11 cellular contexts compared by ENCODE assay signal in genomic region chr5:60826653-60827052, GRCh38.
DNase-seq lines count a peak whose midpoint lies in the region; ATAC-seq lines count a peak whose summit lies in the region.
"Had no signal": no experiment of that assay in that cellular context is flagged by ENCODE, and none has a peak within 500 bp of the region (broad histone marks: within the 10 kb centered on the region; RNA-seq: fewer than 3 reads in every experiment).

No MANE protein-coding gene starts in this region.

- no peak overlapping the region for H3K27ac Mint-ChIP-seq in T-helper 2 cell treated with Interferon-gamma antibody and Interleukin-4, amounts not matched to agents 5 μg/mL and 100 μg/mL, for 36 hours
- H3K27ac Mint-ChIP-seq: activated naive CD8-positive, alpha-beta T cell treated with anti-CD3 and anti-CD28 coated beads, Interleukin-2, amount 10 ng/mL, durations not matched to agents 7 days and 5 days had no signal

- no peaks in the 10 kb centered on the region for H3K36me3 Mint-ChIP-seq in T-helper 2 cell treated with Interferon-gamma antibody and Interleukin-4, amounts not matched to agents 5 μg/mL and 100 μg/mL, for 36 hours (ENCODE audit: low read depth)
- H3K36me3 Mint-ChIP-seq: activated naive CD8-positive, alpha-beta T cell treated with anti-CD3 and anti-CD28 coated beads, Interleukin-2, amount 10 ng/mL, durations not matched to agents 7 days and 5 days had no signal

- no peaks in the 10 kb centered on the region for H3K9me3 Mint-ChIP-seq in T-helper 2 cell treated with Interferon-gamma antibody and Interleukin-4, amounts not matched to agents 5 μg/mL and 100 μg/mL, for 36 hours
- H3K9me3 Mint-ChIP-seq: activated naive CD8-positive, alpha-beta T cell treated with anti-CD3 and anti-CD28 coated beads, Interleukin-2, amount 10 ng/mL, durations not matched to agents 7 days and 5 days had no signal

- no peak for DNase-seq in stimulated activated naive CD8-positive, alpha-beta T cell treated with anti-CD3 and anti-CD28 coated beads, Interleukin-15, Interleukin-2, amounts not matched to agents 100 U/mL and 50 U/mL, for 24 hours
- no peak for DNase-seq in T-helper 2 cell treated with Interferon-gamma antibody and Interleukin-4, amounts not matched to agents 5 μg/mL and 100 μg/mL, for 36 hours (ENCODE audit: low spot score)
- DNase-seq in cortex of kidney (lab: John Stamatoyannopoulos, UW), result no peak
- DNase-seq: activated naive CD8-positive, alpha-beta T cell treated with anti-CD3 and anti-CD28 coated beads, Interleukin-2, amount 10 ng/mL, durations not matched to agents 7 days and 5 days; NCI-H1092; stimulated activated naive CD4-positive, alpha-beta T cell treated with Interleukin-2 at 50 U/mL for 16 hours had no signal

- H3K4me3 Mint-ChIP-seq in T-helper 2 cell treated with Interferon-gamma antibody and Interleukin-4, amounts not matched to agents 5 μg/mL and 100 μg/mL, for 36 hours, result no peak overlapping the region
- H3K4me3 Mint-ChIP-seq: activated naive CD8-positive, alpha-beta T cell treated with anti-CD3 and anti-CD28 coated beads, Interleukin-2, amount 10 ng/mL, durations not matched to agents 7 days and 5 days had no signal

- H3K27me3 Mint-ChIP-seq in T-helper 2 cell treated with Interferon-gamma antibody and Interleukin-4, amounts not matched to agents 5 μg/mL and 100 μg/mL, for 36 hours (ENCODE audit: low read depth), result no peaks in the 10 kb centered on the region
- H3K27me3 Mint-ChIP-seq: activated naive CD8-positive, alpha-beta T cell treated with anti-CD3 and anti-CD28 coated beads, Interleukin-2, amount 10 ng/mL, durations not matched to agents 7 days and 5 days had no signal

- peaks cover 13% of the 10 kb centered on the region for H3K4me1 Mint-ChIP-seq in T-helper 2 cell treated with Interferon-gamma antibody and Interleukin-4, amounts not matched to agents 5 μg/mL and 100 μg/mL, for 36 hours (ENCODE audit: low read depth)

- peak; percentile 89 for ATAC-seq in GM18511 (IDR thresholded peaks at IDR 0.05; ENCODE audit: unreplicated experiment)
- ATAC-seq in GM21360 (IDR thresholded peaks at IDR 0.05; ENCODE audit: unreplicated experiment), result peak; percentile 80
- peak; percentile 84 for ATAC-seq in HG02938 (IDR thresholded peaks at IDR 0.05; ENCODE audit: unreplicated experiment)
- peak; percentile 58 for ATAC-seq in HG03558 (IDR thresholded peaks at IDR 0.05; ENCODE audit: extremely low read depth, unreplicated experiment)
- ATAC-seq in stimulated activated naive CD8-positive, alpha-beta T cell treated with anti-CD3 and anti-CD28 coated beads, Interleukin-15, Interleukin-2, amounts not matched to agents 100 U/mL and 50 U/mL, for 24 hours, result no peak
- no peak for ATAC-seq in GM18520 (IDR thresholded peaks at IDR 0.05; ENCODE audit: unreplicated experiment)

Comparison
In these comparisons a context has a peak if more than half of its experiments do, and no peak if none do; other contexts are left out.
1. ATAC-seq: peak in GM18511 (single experiment), GM21360 (single experiment), HG02938 (single experiment) and HG03558 (single experiment); none in stimulated activated naive CD8-positive, alpha-beta T cell treated with anti-CD3 and anti-CD28 coated beads, Interleukin-15, Interleukin-2, amounts not matched to agents 100 U/mL and 50 U/mL, for 24 hours (single experiment) and GM18520 (single experiment).